ENCODE assay signal across 33 cellular contexts in the genomic region with DNA sequence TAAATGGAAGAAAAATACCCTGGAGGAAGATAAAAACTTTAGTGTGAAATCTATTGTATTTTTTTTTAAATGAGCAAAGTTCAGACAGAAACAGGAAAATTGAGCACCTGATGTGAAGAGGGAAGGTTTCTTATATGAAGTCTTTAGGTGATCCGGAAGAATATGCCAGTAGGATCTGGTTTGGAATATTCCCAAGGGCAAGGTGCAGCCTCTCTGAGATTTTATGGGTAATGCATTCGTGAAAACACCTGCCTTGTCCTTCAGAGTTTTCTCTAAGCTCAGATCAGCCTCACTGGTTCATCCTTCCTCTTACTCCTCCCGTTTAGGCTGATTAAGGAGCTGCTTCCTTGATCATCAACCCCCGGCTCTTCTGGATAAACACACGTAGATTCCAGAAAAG.
"Had no signal": no experiment of that assay in that cellular context is flagged by ENCODE, and none has a peak within 500 bp of the region (broad histone marks: within the 10 kb centered on the region; RNA-seq: fewer than 3 reads in every experiment).

No MANE protein-coding gene starts in this region.

- H3K27ac ChIP-seq: breast epithelium, cardiac muscle cell, epithelial cell of prostate, gastrocnemius medialis, heart left ventricle, WERI-Rb-1 had no signal

- H3K4me3 Mint-ChIP-seq: activated B cell treated with CpG ODN at 0.5 μM for 24 hours; activated CD4-positive, alpha-beta memory T cell treated with anti-CD3 and anti-CD28 coated beads, Interleukin-2, amount 10 ng/mL, durations not matched to agents 7 days and 5 days; activated CD4-positive, alpha-beta T cell treated with anti-CD3 and anti-CD28 coated beads for 36 hours; activated CD4-positive, alpha-beta T cell treated with anti-CD3 and anti-CD28 coated beads, Interleukin-2, amount 10 ng/mL, durations not matched to agents 7 days and 5 days; activated naive CD4-positive, alpha-beta T cell treated with anti-CD3 and anti-CD28 coated beads, Interleukin-2, amount 10 ng/mL, durations not matched to agents 7 days and 5 days; activated naive CD8-positive, alpha-beta T cell treated with anti-CD3 and anti-CD28 coated beads, Interleukin-2, amount 10 ng/mL, durations not matched to agents 7 days and 5 days; activated T-cell treated with anti-CD3 and anti-CD28 coated beads, Interleukin-2, amount 50 U/mL, for 24 hours; activated T-cell treated with anti-CD3 and anti-CD28 coated beads, Interleukin-2, amount 50 U/mL, for 72 hours; brain; T-helper 17 cell; T-helper 2 cell treated with Interferon-gamma antibody and Interleukin-4, amounts not matched to agents 5 μg/mL and 100 μg/mL, for 36 hours had no signal

- H3K4me1 ChIP-seq: breast epithelium, gastrocnemius medialis had no signal

- H3K9me3 ChIP-seq: ascending aorta, breast epithelium had no signal

- H3K36me3 ChIP-seq: ascending aorta, breast epithelium, cardiac muscle cell, gastrocnemius medialis, heart left ventricle, WERI-Rb-1 had no signal

- H3K27ac Mint-ChIP-seq: activated B cell treated with CpG ODN at 0.5 μM for 24 hours; activated CD4-positive, alpha-beta memory T cell treated with anti-CD3 and anti-CD28 coated beads, Interleukin-2, amount 10 ng/mL, durations not matched to agents 7 days and 5 days; activated CD4-positive, alpha-beta T cell treated with anti-CD3 and anti-CD28 coated beads for 36 hours; activated naive CD4-positive, alpha-beta T cell treated with anti-CD3 and anti-CD28 coated beads, Interleukin-2, amount 50 U/mL, for 72 hours; activated naive CD8-positive, alpha-beta T cell treated with anti-CD3 and anti-CD28 coated beads, Interleukin-2, amount 10 ng/mL, durations not matched to agents 7 days and 5 days; activated T-cell treated with anti-CD3 and anti-CD28 coated beads, Interleukin-2, amount 50 U/mL, for 24 hours; activated T-cell treated with anti-CD3 and anti-CD28 coated beads, Interleukin-2, amount 50 U/mL, for 72 hours; brain; T-helper 17 cell; T-helper 2 cell treated with Interferon-gamma antibody and Interleukin-4, amounts not matched to agents 5 μg/mL and 100 μg/mL, for 36 hours had no signal

- ATAC-seq: activated CD4-positive, alpha-beta T cell treated with anti-CD3 and anti-CD28 coated beads for 36 hours; activated naive CD4-positive, alpha-beta T cell treated with anti-CD3 and anti-CD28 coated beads, Interleukin-2, amount 50 U/mL, for 72 hours; activated T-cell treated with anti-CD3 and anti-CD28 coated beads, Interleukin-2, amount 50 U/mL, for 72 hours; gastrocnemius medialis; heart left ventricle; T-helper 17 cell had no signal

- H3K27me3 Mint-ChIP-seq: activated B cell treated with CpG ODN at 0.5 μM for 24 hours; activated CD4-positive, alpha-beta memory T cell treated with anti-CD3 and anti-CD28 coated beads, Interleukin-2, amount 10 ng/mL, durations not matched to agents 7 days and 5 days; activated CD4-positive, alpha-beta T cell treated with anti-CD3 and anti-CD28 coated beads for 36 hours; activated CD4-positive, alpha-beta T cell treated with anti-CD3 and anti-CD28 coated beads, Interleukin-2, amount 10 ng/mL, durations not matched to agents 7 days and 5 days; activated naive CD4-positive, alpha-beta T cell treated with anti-CD3 and anti-CD28 coated beads, Interleukin-2, amount 10 ng/mL, durations not matched to agents 7 days and 5 days; activated naive CD8-positive, alpha-beta T cell treated with anti-CD3 and anti-CD28 coated beads, Interleukin-2, amount 10 ng/mL, durations not matched to agents 7 days and 5 days; activated T-cell treated with anti-CD3 and anti-CD28 coated beads, Interleukin-2, amount 50 U/mL, for 24 hours; T-helper 17 cell had no signal

- H3K27me3 ChIP-seq: ascending aorta, breast epithelium, cardiac muscle cell, gastrocnemius medialis, heart left ventricle had no signal

- H3K4me3 ChIP-seq: ascending aorta, breast epithelium, cardiac muscle cell, gastrocnemius medialis, heart left ventricle had no signal

- DNase-seq: activated B cell treated with CpG ODN at 0.5 μM for 24 hours; activated CD4-positive, alpha-beta memory T cell treated with anti-CD3 and anti-CD28 coated beads, Interleukin-2, amount 10 ng/mL, durations not matched to agents 7 days and 5 days; activated CD4-positive, alpha-beta T cell treated with anti-CD3 and anti-CD28 coated beads for 36 hours; activated CD4-positive, alpha-beta T cell treated with anti-CD3 and anti-CD28 coated beads, Interleukin-2, amount 10 ng/mL, durations not matched to agents 7 days and 5 days; activated CD4-positive, alpha-beta T cell treated with anti-CD3 and anti-CD28 coated beads, Interleukin-2, amount 50 U/mL, for 4 hours; activated CD4-positive, CD25-positive, alpha-beta regulatory T cell treated with anti-CD3 and anti-CD28 coated beads, Interleukin-2, amount 50 U/mL, for 72 hours; activated CD8-positive, alpha-beta memory T cell treated with anti-CD3 and anti-CD28 coated beads, Interleukin-2, amount 50 U/mL, for 48 hours; activated gamma-delta T cell; activated naive CD4-positive, alpha-beta T cell; activated naive CD4-positive, alpha-beta T cell treated with anti-CD3 and anti-CD28 coated beads, Interleukin-2, amount 10 ng/mL, durations not matched to agents 7 days and 5 days; activated naive CD8-positive, alpha-beta T cell treated with anti-CD3 and anti-CD28 coated beads, Interleukin-2, amount 10 ng/mL, durations not matched to agents 7 days and 5 days; activated T-cell treated with anti-CD3 and anti-CD28 coated beads for 4 hours; activated T-cell treated with anti-CD3 and anti-CD28 coated beads, Interleukin-2, amount 50 U/mL, for 24 hours; activated T-cell treated with anti-CD3 and anti-CD28 coated beads, Interleukin-2, amount 50 U/mL, for 72 hours; central memory CD4-positive, alpha-beta T cell; cortex of kidney; dermis blood vessel endothelial cell; effector CD4-positive, alpha-beta T cell; gastrocnemius medialis; glutamatergic neuron; heart left ventricle; SW 1271; T-helper 1 cell; T-helper 17 cell; T1000; WERI-Rb-1 had no signal

- H3K36me3 Mint-ChIP-seq: brain had no signal
